ENCODE assay signal across 7 cellular contexts in the genomic region with DNA sequence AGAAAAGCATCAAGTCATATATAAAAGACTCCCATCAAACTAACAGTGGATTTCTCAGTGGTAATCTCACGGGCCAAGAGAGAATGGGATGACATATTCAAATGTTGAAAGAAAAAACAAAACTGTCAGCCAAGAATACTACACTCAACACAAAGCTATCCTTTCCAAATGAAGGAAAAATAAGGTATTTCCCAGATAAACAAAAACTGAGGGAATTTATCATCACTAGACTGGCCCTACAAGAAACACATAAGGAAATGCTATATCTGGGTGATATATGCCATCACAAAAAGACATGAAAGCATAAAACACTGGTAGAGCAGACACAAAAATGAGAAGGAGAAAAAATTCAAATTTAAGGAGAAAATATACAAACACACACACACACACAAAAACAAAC.
"Had no signal": no experiment of that assay in that cellular context is flagged by ENCODE, and none has a peak within 500 bp of the region (broad histone marks: within the 10 kb centered on the region; RNA-seq: fewer than 3 reads in every experiment).

No MANE protein-coding gene starts in this region.

- FAIRE-seq: HTR-8/SVneo, K562 had no signal

- H3K27me3 Mint-ChIP-seq: IgD-negative memory B cell had no signal

- H3K27ac ChIP-seq: HL-60 had no signal

- DNase-seq: IMR-90, KBM-7, KG1 had no signal

- H3K4me3 ChIP-seq: K562 had no signal

- H3K27ac Mint-ChIP-seq: IgD-negative memory B cell had no signal

- ATAC-seq: K562 had no signal
